ENCODE assay signal across 19 cellular contexts in genomic region chr4:61763682-61764081, GRCh38.
A peak's percentile ranks its signal among the peaks of the same experiment; 100 is the strongest.
DNase-seq lines count a peak whose midpoint lies in the region; ATAC-seq, FAIRE-seq and TF ChIP-seq lines count a peak whose summit lies in the region.
"Had no signal": no experiment of that assay in that cellular context is flagged by ENCODE, and none has a peak within 500 bp of the region (broad histone marks: within the 10 kb centered on the region; RNA-seq: fewer than 3 reads in every experiment).

No MANE protein-coding gene starts in this region.

- peak overlapping the region; percentile 82 for H3K4me3 ChIP-seq in GM23338
- H3K4me3 ChIP-seq in HUES64 (ENCODE audit: low read length): peak overlapping the region; percentile 48
- H3K4me3 ChIP-seq in iPS-15b (ENCODE audit: low read depth, low read length): peak overlapping the region; percentile 42
- no peak overlapping the region for H3K4me3 ChIP-seq in pancreas
- H3K4me3 ChIP-seq: BLaER1 treated with 17β-estradiol and CSF1 and Interleukin-3, amounts not matched to agents 10 nM and 100 nM; GM12878 had no signal

- peaks cover 100% of the 10 kb centered on the region for H3K36me3 Mint-ChIP-seq in GM23338 (ENCODE audit: low read depth)
- H3K36me3 Mint-ChIP-seq: CD8-positive, alpha-beta T cell had no signal

- H3F3A ChIP-seq in GM23338 (replicated peaks; ENCODE audit: low read depth): peaks cover 57% of the 10 kb centered on the region

- peaks cover 60% of the 10 kb centered on the region for H3K9me3 ChIP-seq in HUES64 (ENCODE audit: insufficient read depth, low read depth, low read length)
- peaks cover 23% of the 10 kb centered on the region for H3K9me3 ChIP-seq in iPS-15b (ENCODE audit: control insufficient read depth, insufficient read depth, low read length)
- H3K9me3 ChIP-seq in pancreas: no peaks in the 10 kb centered on the region

- peak overlapping the region; percentile 59 for H3K4me2 ChIP-seq in GM23338
- H3K4me2 ChIP-seq: BLaER1 treated with 17β-estradiol and CSF1 and Interleukin-3, amounts not matched to agents 10 nM and 100 nM had no signal

- H3K27ac Mint-ChIP-seq in GM23338: no peak overlapping the region
- H3K27ac Mint-ChIP-seq: B cell; CD8-positive, alpha-beta T cell had no signal

- FAIRE-seq in pancreas (lab: Jason Lieb, UNC): peak; percentile 39
- FAIRE-seq: GM12878, HTR-8/SVneo had no signal

- H3K9me2 ChIP-seq in GM23338 (ENCODE audit: insufficient read depth): no peaks in the 10 kb centered on the region

- peaks cover 100% of the 10 kb centered on the region for H3K9me3 Mint-ChIP-seq in GM23338

- ATAC-seq in GM23338 (no peak), pancreas (no peak)
- ATAC-seq: CD8-positive, alpha-beta T cell; GM12878 had no signal

- H3K4me1 Mint-ChIP-seq in GM23338: peaks cover 19% of the 10 kb centered on the region
- H3K4me1 Mint-ChIP-seq: B cell had no signal

- H3K79me2 ChIP-seq in GM23338 (replicated peaks; ENCODE audit: insufficient read depth): peaks cover 53% of the 10 kb centered on the region

- H3K9ac ChIP-seq in HUES64 (ENCODE audit: low read depth, low read length) (no peak overlapping the region), iPS-15b (ENCODE audit: low read depth, low read length) (no peak overlapping the region)
- H3K9ac ChIP-seq: BLaER1 treated with 17β-estradiol and CSF1 and Interleukin-3, amounts not matched to agents 10 nM and 100 nM had no signal

- peak overlapping the region; percentile 73 for H3K27ac ChIP-seq in GM23338 (ENCODE audit: low read depth)
- peak overlapping the region; percentile 23; the same call in 1 of the 2 replicates for H3K27ac ChIP-seq in HUES64 (ENCODE audit: low read depth, low read length)
- no peak overlapping the region for H3K27ac ChIP-seq in pancreas
- H3K27ac ChIP-seq: BLaER1 treated with 17β-estradiol and CSF1 and Interleukin-3, amounts not matched to agents 10 nM and 100 nM had no signal

- H3K27me3 ChIP-seq in GM23338 (ENCODE audit: insufficient read depth): peaks cover 23% of the 10 kb centered on the region
- no peaks in the 10 kb centered on the region for H3K27me3 ChIP-seq in HUES64 (ENCODE audit: insufficient read depth, low read length)
- no peaks in the 10 kb centered on the region for H3K27me3 ChIP-seq in iPS-15b (ENCODE audit: control insufficient read depth, insufficient read depth, low read length)
- no peaks in the 10 kb centered on the region for H3K27me3 ChIP-seq in pancreas
- H3K27me3 ChIP-seq: BLaER1 treated with 17β-estradiol and CSF1 and Interleukin-3, amounts not matched to agents 10 nM and 100 nM had no signal

- DNase-seq in GM23338 (ENCODE audit: low spot score) (no peak), pancreas (no peak), NCI-H1930 (lab: John Stamatoyannopoulos, UW) (no peak), erythroblast (lab: John Stamatoyannopoulos, UW) (no peak), NCI-H82 (lab: John Stamatoyannopoulos, UW) (no peak)
- no peak for DNase-seq in activated CD4-positive, alpha-beta T cell treated with anti-CD3 and anti-CD28 coated beads, Interleukin-2, amount 50 U/mL, for 48 hours
- DNase-seq: 8988T; Calu3; CD8-positive, alpha-beta T cell; DMS53; DND-41; EL; HCEC 1CT had no signal

- peak overlapping the region; percentile 100 for H3K4me3 Mint-ChIP-seq in GM23338
- H3K4me3 Mint-ChIP-seq: B cell; CD8-positive, alpha-beta T cell had no signal

- intact Hi-C loops in pancreas (cut with DNase I): no loop called here

- peaks cover 88% of the 10 kb centered on the region for H3K27me3 Mint-ChIP-seq in GM23338 (ENCODE audit: insufficient read depth, low read depth, poor library complexity)
- H3K27me3 Mint-ChIP-seq: B cell had no signal

- H3K36me3 ChIP-seq in GM23338 (ENCODE audit: insufficient read depth) (peaks cover 96% of the 10 kb centered on the region), HUES64 (ENCODE audit: insufficient read depth, low read length) (peaks cover 79% of the 10 kb centered on the region), iPS-15b (ENCODE audit: control insufficient read depth, insufficient read depth, low read length) (peaks cover 43% of the 10 kb centered on the region), pancreas (no peaks in the 10 kb centered on the region)
- H3K36me3 ChIP-seq: BLaER1 treated with 17β-estradiol and CSF1 and Interleukin-3, amounts not matched to agents 10 nM and 100 nM had no signal

- H3K4me1 ChIP-seq in GM23338 (ENCODE audit: insufficient read depth) (no peaks in the 10 kb centered on the region), HUES64 (ENCODE audit: insufficient read depth, low read length) (no peaks in the 10 kb centered on the region), iPS-15b (ENCODE audit: control insufficient read depth, insufficient read depth, low read length) (no peaks in the 10 kb centered on the region), pancreas (no peaks in the 10 kb centered on the region)
- H3K4me1 ChIP-seq: BLaER1 treated with 17β-estradiol and CSF1 and Interleukin-3, amounts not matched to agents 10 nM and 100 nM had no signal

- TF ChIP-seq CTCF in GM23338 (conservative IDR thresholded peaks at IDR 0.05; ENCODE audit: low read depth in 2 of 2) (no peak), pancreas (IDR thresholded peaks at IDR 0.05) (no peak)

- H4K20me1 ChIP-seq in GM23338 (replicated peaks; ENCODE audit: insufficient read depth): peaks cover 11% of the 10 kb centered on the region; the same call in 1 of the 2 replicates
- H4K20me1 ChIP-seq: BLaER1 treated with 17β-estradiol and CSF1 and Interleukin-3, amounts not matched to agents 10 nM and 100 nM had no signal

- H2AFZ ChIP-seq in GM23338: no peak overlapping the region

- no peak for TF ChIP-seq POLR2A in erythroblast (IDR thresholded peaks at IDR 0.05; ENCODE audit: low read length)

TF ChIP-seq in GM23338, 12 proteins besides CTCF, POLR2A, EP300 and RAD21 (continues in another document):
- TF ChIP-seq ZNF331 (CRISPR knock-in tag; IDR thresholded peaks at IDR 0.05; ENCODE audit: low read depth) (no peak), JUNB (IDR thresholded peaks at IDR 0.05; ENCODE audit: unreplicated experiment) (no peak), NANOG (IDR thresholded peaks at IDR 0.05; ENCODE audit: borderline replicate concordance) (no peak), STAT1 (IDR thresholded peaks at IDR 0.05; ENCODE audit: unreplicated experiment) (no peak), EZH2 (IDR thresholded peaks at IDR 0.05; ENCODE audit: low read depth, unreplicated experiment) (no peak), POLR2AphosphoS5 (IDR thresholded peaks at IDR 0.05; ENCODE audit: low read depth) (no peak), ZNF462 (CRISPR knock-in tag; IDR thresholded peaks at IDR 0.05) (no peak)

Comparison
In these comparisons a context has a peak if more than half of its experiments do, and no peak if none do; other contexts are left out.
1. H3K27ac ChIP-seq: peak in GM23338 (single experiment) and HUES64 (single experiment); none in pancreas (0 of 4).
2. H3K4me3 ChIP-seq: peak in GM23338 (single experiment), HUES64 (single experiment) and iPS-15b (single experiment); none in pancreas (0 of 4).